18 cellular contexts compared by ENCODE assay signal in genomic region chr5:112312810-112313209, GRCh38.
"Had no signal": no experiment of that assay in that cellular context is flagged by ENCODE, and none has a peak within 500 bp of the region (broad histone marks: within the 10 kb centered on the region; RNA-seq: fewer than 3 reads in every experiment).

No MANE protein-coding gene starts in this region.

- H3K4me1 ChIP-seq: left lung, right lobe of liver, testis had no signal

- ATAC-seq: activated CD4-positive, alpha-beta T cell treated with anti-CD3 and anti-CD28 coated beads for 36 hours; body of pancreas; esophagus mucosa; left lung; naive thymus-derived CD4-positive, alpha-beta T cell; pancreas; stimulated activated effector memory CD8-positive, alpha-beta T cell treated with anti-CD3 and anti-CD28 coated beads, Interleukin-12 subunit alpha, Interleukin-12 subunit beta, amount 100 ng/mL, for 72 hours; WTC11 had no signal

- H3K9me3 ChIP-seq: body of pancreas, left lung, pancreas, right lobe of liver, testis had no signal

- H3K27ac ChIP-seq: body of pancreas, coronary artery, left lung, pancreas, right lobe of liver, testis had no signal

- H3K4me3 ChIP-seq: body of pancreas, coronary artery, left lung, pancreas, right lobe of liver, testis had no signal

- H3K36me3 ChIP-seq: left lung, pancreas, right lobe of liver had no signal

- H3K27me3 ChIP-seq: body of pancreas, left lung, pancreas, right lobe of liver, testis had no signal

- DNase-seq: activated CD4-positive, alpha-beta T cell treated with anti-CD3 and anti-CD28 coated beads for 36 hours; activated CD4-positive, alpha-beta T cell treated with anti-CD3 and anti-CD28 coated beads, Interleukin-2, amount 50 U/mL, for 48 hours; activated gamma-delta T cell treated with Interleukin-2 at 50 U/mL for 16 hours; amygdala; body of pancreas; head of caudate nucleus; kidney; left lung; mesendoderm; naive thymus-derived CD4-positive, alpha-beta T cell; pancreas; right lobe of liver; stimulated activated CD4-positive, alpha-beta T cell treated with anti-CD3 and anti-CD28 coated beads, Interleukin-4, amount 100 ng/mL, for 24 hours; testis had no signal
